In genomic region chr1:41883507-41883906, GRCh38 we compare ENCODE assay signal across 21 cellular contexts.
"Had no signal": no experiment of that assay in that cellular context is flagged by ENCODE, and none has a peak within 500 bp of the region (broad histone marks: within the 10 kb centered on the region; RNA-seq: fewer than 3 reads in every experiment).

No MANE protein-coding gene starts in this region.

- H3K36me3 ChIP-seq: spleen, upper lobe of left lung had no signal

- H3K27me3 ChIP-seq: spleen, testis, upper lobe of left lung had no signal

- H3K27ac ChIP-seq: epithelial cell of prostate, spleen, testis had no signal

- H3K4me3 ChIP-seq: spleen, testis, upper lobe of left lung had no signal

- H3K27me3 Mint-ChIP-seq: activated B cell treated with CpG ODN at 0.5 μM for 24 hours had no signal

- H3K4me3 Mint-ChIP-seq: activated B cell treated with CpG ODN at 0.5 μM for 24 hours; activated naive CD8-positive, alpha-beta T cell treated with anti-CD3 and anti-CD28 coated beads, Interleukin-2, amount 10 ng/mL, durations not matched to agents 7 days and 5 days; activated T-cell treated with anti-CD3 and anti-CD28 coated beads, Interleukin-2, amount 50 U/mL, for 4 hours had no signal

- H3K9me3 Mint-ChIP-seq: activated B cell treated with CpG ODN at 0.5 μM for 24 hours; activated naive CD8-positive, alpha-beta T cell treated with anti-CD3 and anti-CD28 coated beads, Interleukin-2, amount 10 ng/mL, durations not matched to agents 7 days and 5 days; activated T-cell treated with anti-CD3 and anti-CD28 coated beads, Interleukin-2, amount 50 U/mL, for 4 hours; activated T-helper 2 cell treated with anti-CD3 and anti-CD28 coated beads, Interferon-gamma antibody, Interleukin-2, Interleukin-4, amounts not matched to agents 10 μg/mL and 5 μg/mL and 100 μg/mL, durations not matched to agents 14 hours and 24 hours and 36 hours had no signal

- DNase-seq: activated B cell treated with CpG ODN at 0.5 μM for 24 hours; activated CD4-positive, alpha-beta T cell treated with anti-CD3 and anti-CD28 coated beads for 4 hours; activated CD4-positive, alpha-beta T cell treated with anti-CD3 and anti-CD28 coated beads, Interleukin-2, amount 50 U/mL, for 48 hours; activated CD8-positive, alpha-beta memory T cell treated with anti-CD3 and anti-CD28 coated beads, Interleukin-2, amount 50 U/mL, for 48 hours; activated naive CD4-positive, alpha-beta T cell; activated naive CD8-positive, alpha-beta T cell treated with anti-CD3 and anti-CD28 coated beads, Interleukin-2, amount 10 ng/mL, durations not matched to agents 7 days and 5 days; activated T-cell treated with anti-CD3 and anti-CD28 coated beads, Interleukin-2, amount 50 U/mL, for 4 hours; amniotic stem cell; cortex of kidney; kidney glomerular epithelial cell; occipital lobe; posterior cingulate gyrus; retina; spleen; stimulated activated CD4-positive, alpha-beta T cell treated with anti-CD3 and anti-CD28 coated beads, Interleukin-4, amount 100 ng/mL, for 1 hour; stimulated activated naive CD4-positive, alpha-beta T cell; T-helper 1 cell; testis; upper lobe of left lung had no signal

- H3K27ac Mint-ChIP-seq: activated B cell treated with CpG ODN at 0.5 μM for 24 hours; activated naive CD8-positive, alpha-beta T cell treated with anti-CD3 and anti-CD28 coated beads, Interleukin-2, amount 10 ng/mL, durations not matched to agents 7 days and 5 days; activated T-helper 2 cell treated with anti-CD3 and anti-CD28 coated beads, Interferon-gamma antibody, Interleukin-2, Interleukin-4, amounts not matched to agents 10 μg/mL and 5 μg/mL and 100 μg/mL, durations not matched to agents 14 hours and 24 hours and 36 hours had no signal

- ATAC-seq: activated T-cell treated with anti-CD3 and anti-CD28 coated beads, Interleukin-2, amount 50 U/mL, for 4 hours had no signal

- H3K9me3 ChIP-seq: spleen, testis, upper lobe of left lung had no signal
